In the genomic region with DNA sequence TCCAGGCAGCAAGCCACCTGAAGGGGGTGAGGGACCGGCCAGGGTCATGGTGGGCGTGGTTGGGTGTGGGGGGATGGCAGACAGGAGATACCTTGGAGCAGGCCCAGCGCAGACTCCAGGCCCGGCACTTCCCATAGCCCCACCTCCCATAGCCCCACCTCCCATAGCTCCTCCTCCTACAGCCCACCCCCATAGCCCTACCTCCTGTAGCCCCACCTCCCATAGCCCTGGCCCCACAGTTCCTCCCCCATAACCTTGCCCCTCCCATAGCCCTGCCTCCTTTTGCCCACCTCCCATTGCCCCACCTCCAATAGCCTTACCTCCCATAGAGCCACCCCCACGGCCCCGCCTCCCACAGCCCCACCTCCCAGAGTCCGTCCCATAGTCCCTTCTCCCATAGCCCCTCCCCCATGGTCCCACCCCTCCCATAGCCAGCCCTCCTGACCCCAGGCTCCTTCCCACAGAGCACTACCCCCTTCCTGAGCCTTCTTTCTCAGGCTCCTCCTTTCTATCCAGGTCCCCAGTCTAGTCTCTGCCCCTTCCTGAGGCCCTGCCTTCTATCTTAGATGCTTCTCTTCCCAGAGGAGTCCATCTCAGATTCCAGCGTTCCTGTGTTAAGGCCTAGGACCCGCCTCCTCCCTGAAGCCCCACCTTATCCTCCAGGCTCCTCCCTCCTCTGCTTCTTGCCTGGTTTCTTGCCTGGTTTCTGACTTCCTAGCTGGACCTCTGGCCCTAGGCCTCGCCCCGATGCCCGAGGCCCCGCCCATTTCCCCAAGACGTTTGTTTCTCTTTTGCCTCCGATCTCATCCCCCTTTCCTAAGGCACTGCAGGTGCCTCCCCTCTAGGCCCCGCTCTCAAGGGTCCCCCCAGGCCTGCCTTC, we compare ENCODE assay signal across 8 cellular contexts. TPM values are rescaled to one million over a fixed set of nuclear protein-coding genes. Genes with fewer than 3 reads are reported as not detected.
DNase-seq lines count a peak whose midpoint lies in the region; ATAC-seq, FAIRE-seq and TF ChIP-seq lines count a peak whose summit lies in the region.

No MANE protein-coding gene starts in this region.

- peaks cover 6% of the 10 kb centered on the region for H3K4me1 Mint-ChIP-seq in endothelial cell (ENCODE audit: unreplicated experiment)
- H3K4me1 Mint-ChIP-seq in natural killer cell, result peaks cover 6 to 10% of the 10 kb centered on the region in 2 donors

- ATAC-seq in A549 (peak; percentile 91 to 92), Panc1 (peak; percentile 67), natural killer cell (peak; percentile 66 to 80 (median 70)), GM18858 (IDR thresholded peaks at IDR 0.05; ENCODE audit: unreplicated experiment) (no peak), HG02571 (IDR thresholded peaks at IDR 0.05; ENCODE audit: unreplicated experiment) (no peak)

- BruUV-seq in Panc1 (replicated peaks; lab: Mats Ljungman, UMichigan), result no TSS peak

- no peaks in the 10 kb centered on the region for H3K9me3 ChIP-seq in A549
- no peaks in the 10 kb centered on the region for H3K9me3 ChIP-seq in Panc1 (ENCODE audit: control insufficient read depth, insufficient read depth, low read depth, low read length)

- CTCF ChIA-PET in A549 (lab: Yijun Ruan, JAX) (no interaction called here), Panc1 (lab: Charles Lee) (no interaction called here)

- H3K27ac Mint-ChIP-seq in endothelial cell (ENCODE audit: unreplicated experiment), result peak overlapping the region; percentile 74
- H3K27ac Mint-ChIP-seq in natural killer cell, result peak overlapping the region in 1 of 2 donors; percentile 82

- no peaks in the 10 kb centered on the region for H3K9me3 Mint-ChIP-seq in endothelial cell (ENCODE audit: unreplicated experiment)
- no peaks in the 10 kb centered on the region for H3K9me3 Mint-ChIP-seq in natural killer cell

- no peak for TF ChIP-seq RAD21 in A549 (conservative IDR thresholded peaks at IDR 0.05 in 1 of 2, IDR thresholded peaks at IDR 0.05 in 1 of 2)

- H3K4me3 Mint-ChIP-seq in endothelial cell (ENCODE audit: unreplicated experiment) (peak overlapping the region; percentile 78), natural killer cell (peak overlapping the region; percentile 71)

- H3K4me2 ChIP-seq in A549, result peak overlapping the region; percentile 64

- peaks cover 22% of the 10 kb centered on the region; the same call in 1 of the 3 replicates for H3K4me1 ChIP-seq in A549
- no peaks in the 10 kb centered on the region for H3K4me1 ChIP-seq in Panc1 (ENCODE audit: control insufficient read depth, insufficient read depth, low read length)

- TF ChIP-seq EP300 in A549 (IDR thresholded peaks at IDR 0.05), result no peak

- H3K27ac ChIP-seq in A549, result peak overlapping the region; percentile 65 to 80
- no peak overlapping the region for H3K27ac ChIP-seq in Panc1 (ENCODE audit: low read length)

- H3K27me3 ChIP-seq in Panc1 (ENCODE audit: control insufficient read depth, insufficient read depth, low read length), result no peaks in the 10 kb centered on the region

- no peak for TF ChIP-seq CTCF in A549 (IDR thresholded peaks at IDR 0.05)
- TF ChIP-seq CTCF in GM13976 (IDR thresholded peaks at IDR 0.05; ENCODE audit: borderline replicate concordance, control extremely low read depth, extremely low read depth, insufficient read depth, missing control alignments), result no peak
- no peak for TF ChIP-seq CTCF in Panc1 (IDR thresholded peaks at IDR 0.05)
- no peak for TF ChIP-seq CTCF in endothelial cell (IDR thresholded peaks at IDR 0.05; ENCODE audit: unreplicated experiment)
- no peak for TF ChIP-seq CTCF in natural killer cell (IDR thresholded peaks at IDR 0.05)

- H3K36me3 ChIP-seq in Panc1 (ENCODE audit: control insufficient read depth, insufficient read depth, low read length), result no peaks in the 10 kb centered on the region

- intact Hi-C loops in Panc1 (cut with micrococcal nuclease; ENCODE audit: unreplicated experiment) (no loop called here), natural killer cell (cut with micrococcal nuclease) (no loop called here)

- no peak for FAIRE-seq in A549 (lab: Jason Lieb, UNC)

- H3K27me3 Mint-ChIP-seq in endothelial cell (ENCODE audit: unreplicated experiment), result peaks cover 11% of the 10 kb centered on the region
- H3K27me3 Mint-ChIP-seq in natural killer cell (ENCODE audit: low read depth in 2 of 2), result peaks cover 2 to 4% of the 10 kb centered on the region in 2 donors

- WGBS in A549 (ENCODE audit: missing lambda C conversion rate), result 15% methylated on average over 11 of the region's 16 CpGs

- H3K36me3 Mint-ChIP-seq in endothelial cell (ENCODE audit: low read depth, unreplicated experiment) (peaks cover 3% of the 10 kb centered on the region), natural killer cell (no peaks in the 10 kb centered on the region)

- H3K4me3 ChIP-seq in A549 (peak overlapping the region; percentile 24; the same call in 2 of the 3 replicates), Panc1 (ENCODE audit: low read depth in 2 of 2, low read length in 2 of 2) (no peak overlapping the region)

- no peak for TF ChIP-seq POLR2A in A549 (IDR thresholded peaks at IDR 0.05; ENCODE audit: low read length)

- in situ Hi-C loops in GM13976 (cut with MboI; ENCODE audit: low sequenced_read_pairs, unreplicated experiment), result no loop called here
- in situ Hi-C loops in Panc1 (cut with HindIII; ENCODE audit: low pct_unique_long_range_greater_than_20kb, low sequenced_read_pairs), result no loop called here

- POLR2A ChIA-PET in A549 (lab: Yijun Ruan, JAX) (no interaction called here), Panc1 (lab: Charles Lee) (no interaction called here)

- DNase-seq in A549 (ENCODE audit: low read depth in 1 of 2, low spot score in 1 of 2), result peak; percentile 64 to 92
- DNase-seq in GM13976 (ENCODE audit: low spot score), result peak; percentile 73
- DNase-seq in Panc1 (ENCODE audit: low read depth, low spot score), result no peak
- DNase-seq in endothelial cell (ENCODE audit: low spot score), result peak; percentile 86
- DNase-seq in natural killer cell, result no peak
- no peak for DNase-seq in NCI-H2171 treated with DMSO at 0.1 percent for 48 hours (lab: John Stamatoyannopoulos, UW)

TF ChIP-seq in A549, 52 proteins besides CTCF, POLR2A, EP300 and RAD21 (continues in another document):
- TF ChIP-seq, protein P1, sequence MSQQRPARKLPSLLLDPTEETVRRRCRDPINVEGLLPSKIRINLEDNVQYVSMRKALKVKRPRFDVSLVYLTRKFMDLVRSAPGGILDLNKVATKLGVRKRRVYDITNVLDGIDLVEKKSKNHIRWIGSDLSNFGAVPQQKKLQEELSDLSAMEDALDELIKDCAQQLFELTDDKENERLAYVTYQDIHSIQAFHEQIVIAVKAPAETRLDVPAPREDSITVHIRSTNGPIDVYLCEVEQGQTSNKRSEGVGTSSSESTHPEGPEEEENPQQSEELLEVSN (IDR thresholded peaks at IDR 0.05; ENCODE audit: borderline replicate concordance, low read depth), result no peak
- TF ChIP-seq JUN (IDR thresholded peaks at IDR 0.05), result no peak
- TF ChIP-seq HEYL (CRISPR knock-in tag; IDR thresholded peaks at IDR 0.05), result no peak
- no peak for TF ChIP-seq FOXS1 (CRISPR knock-in tag; IDR thresholded peaks at IDR 0.05)
- TF ChIP-seq HOXB13 (CRISPR knock-in tag; IDR thresholded peaks at IDR 0.05; ENCODE audit: low read depth), result no peak
- TF ChIP-seq MYC (IDR thresholded peaks at IDR 0.05; ENCODE audit: borderline replicate concordance, low read length), result no peak
- no peak for TF ChIP-seq CEBPB (IDR thresholded peaks at IDR 0.05)
- no peak for TF ChIP-seq RNF2 (IDR thresholded peaks at IDR 0.05; ENCODE audit: borderline replicate concordance, low read depth)
- no peak for TF ChIP-seq BCL3 (IDR thresholded peaks at IDR 0.05)
- TF ChIP-seq HOXB5 (CRISPR knock-in tag; IDR thresholded peaks at IDR 0.05), result no peak

RNA-seq across cellular contexts. Expression of gene PTPRU, which starts 46.8 kb away (rescaled TPM):
- polyA plus RNA-seq in A549 (2011; rRNA removed) (5.7 and 6.1 TPM in 2 replicates), A549 (2017; fragmentation: RNase III; extraction: RNeasy Plus Mini Kit Qiagen cat#74134 plus additional on column Dnase treatment) (5.6 to 6.1 TPM (median 5.9 TPM) in 3 replicates)
- 8.4 and 9.9 TPM in 2 replicates for polyA plus RNA-seq in A549 (2012; cell fraction: cytosol; rRNA removed)
- 23.1 and 27.8 TPM in 2 replicates for polyA plus RNA-seq in A549 (2012; cell fraction: nucleus; rRNA removed)
- polyA minus RNA-seq in A549 (2011; rRNA and poly(A)+ RNA removed), result 10.8 and 13.6 TPM in 2 replicates
- total RNA-seq in Panc1 (2021; ENCODE audit: unreplicated experiment) (0.72 TPM), endothelial cell (ENCODE audit: unreplicated experiment) (19.0 TPM), natural killer cell (1 to 10 TPM in 1 of 3 donors, under 1 TPM in 2; 0.54 to 1.6 (median 0.79) TPM)
- polyA plus RNA-seq in Panc1 (2012; ENCODE audit: insufficient read length), result 2.4 TPM

RNA-seq across cellular contexts. Expression of gene MECR, which starts 52.4 kb away (rescaled TPM):
- polyA plus RNA-seq in A549 (2011; rRNA removed) (18.0 and 21.4 TPM in 2 replicates), A549 (2017; fragmentation: RNase III; extraction: RNeasy Plus Mini Kit Qiagen cat#74134 plus additional on column Dnase treatment) (13.0 to 14.2 TPM (median 13.2 TPM) in 3 replicates)
- polyA plus RNA-seq in A549 (2012; cell fraction: cytosol; rRNA removed), result 27.8 and 31.4 TPM in 2 replicates
- polyA plus RNA-seq in A549 (2012; cell fraction: nucleus; rRNA removed), result 20.9 and 22.6 TPM in 2 replicates
- 28.2 and 29.4 TPM in 2 replicates for polyA minus RNA-seq in A549 (2011; rRNA and poly(A)+ RNA removed)
- total RNA-seq in Panc1 (2021; ENCODE audit: unreplicated experiment) (25.7 TPM), endothelial cell (ENCODE audit: unreplicated experiment) (20.2 TPM), natural killer cell (10 to 100 TPM in 1 of 3 donors, 1 to 10 TPM in 2; 8.0 to 11.2 (median 8.8) TPM)
- polyA plus RNA-seq in Panc1 (2012; ENCODE audit: insufficient read length), result 31.2 TPM

Comparison
In these comparisons a context has a peak if more than half of its experiments do, and no peak if none do; other contexts are left out.
1. ATAC-seq: peak in A549 (2 of 2), Panc1 (single experiment) and natural killer cell (3 of 3); none in GM18858 (single experiment) and HG02571 (single experiment).
2. DNase-seq: peak in A549 (2 of 2), GM13976 (single experiment) and endothelial cell (single experiment); none in Panc1 (single experiment), natural killer cell (single experiment) and NCI-H2171 treated with DMSO at 0.1 percent for 48 hours (single experiment).